13 cellular contexts compared by ENCODE assay signal in the genomic region with DNA sequence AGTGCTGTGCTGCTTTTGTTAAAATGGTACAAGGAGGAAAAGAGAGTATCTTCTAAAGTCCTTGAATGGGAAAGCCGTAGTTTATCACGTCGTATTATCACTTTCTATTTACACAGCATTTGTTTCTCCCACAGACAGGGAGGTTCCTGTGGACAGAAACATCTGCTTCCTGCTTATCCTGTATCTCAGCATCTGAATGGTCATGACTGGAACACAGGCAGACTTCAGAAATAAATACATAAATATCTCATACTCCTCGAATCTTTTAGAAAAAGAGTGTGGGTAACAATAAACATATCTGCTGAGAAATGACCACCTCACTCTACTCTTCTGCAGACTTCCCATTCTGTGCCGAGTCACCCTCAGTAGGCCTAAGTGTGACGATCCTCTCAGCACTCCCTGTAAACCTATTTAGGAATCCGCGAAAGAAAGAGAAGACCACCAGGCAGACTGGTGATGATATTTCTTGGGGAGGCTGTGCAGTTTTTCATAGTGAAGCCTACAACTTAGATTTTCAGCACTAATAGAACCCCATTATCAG.
DNase-seq lines count a peak whose midpoint lies in the region; ATAC-seq and TF ChIP-seq lines count a peak whose summit lies in the region.
"Had no signal": no experiment of that assay in that cellular context is flagged by ENCODE, and none has a peak within 500 bp of the region (broad histone marks: within the 10 kb centered on the region; RNA-seq: fewer than 3 reads in every experiment).

No MANE protein-coding gene starts in this region.

- H3K9me2 ChIP-seq in GM23338 (ENCODE audit: insufficient read depth), result no peaks in the 10 kb centered on the region

- H3K79me2 ChIP-seq in GM23338 (replicated peaks; ENCODE audit: insufficient read depth), result no peaks in the 10 kb centered on the region

- H3K4me2 ChIP-seq in BLaER1 treated with 17β-estradiol and CSF1 and Interleukin-3, amounts not matched to agents 10 nM and 100 nM, result peak overlapping the region; percentile 26 to 78 (median 60)
- H3K4me2 ChIP-seq in GM23338, result no peak overlapping the region

- no peak for TF ChIP-seq CTCF in GM23338 (conservative IDR thresholded peaks at IDR 0.05; ENCODE audit: low read depth in 2 of 2)

- no peaks in the 10 kb centered on the region for H3K36me3 Mint-ChIP-seq in GM23338 (ENCODE audit: low read depth)
- H3K36me3 Mint-ChIP-seq in activated naive CD8-positive, alpha-beta T cell treated with anti-CD3 and anti-CD28 coated beads, Interleukin-2, amount 50 U/mL, for 24 hours (ENCODE audit: low read depth), result peaks cover 2% of the 10 kb centered on the region

- H3K4me3 Mint-ChIP-seq in GM23338, result no peak overlapping the region
- no peak overlapping the region for H3K4me3 Mint-ChIP-seq in activated naive CD8-positive, alpha-beta T cell treated with anti-CD3 and anti-CD28 coated beads, Interleukin-2, amount 50 U/mL, for 24 hours

- no peaks in the 10 kb centered on the region for H4K20me1 ChIP-seq in BLaER1 treated with 17β-estradiol and CSF1 and Interleukin-3, amounts not matched to agents 10 nM and 100 nM
- no peaks in the 10 kb centered on the region for H4K20me1 ChIP-seq in GM23338 (replicated peaks; ENCODE audit: insufficient read depth)

- H3K4me3 ChIP-seq in BLaER1 treated with 17β-estradiol and CSF1 and Interleukin-3, amounts not matched to agents 10 nM and 100 nM, result peak overlapping the region in 1 of 10 experiments; percentile 14; a peak in 3 of 20 replicates
- no peak overlapping the region for H3K4me3 ChIP-seq in GM23338
- H3K4me3 ChIP-seq: cardiac muscle cell, right atrium auricular region had no signal

- no peak overlapping the region for H2AFZ ChIP-seq in GM23338

- H3K9me3 Mint-ChIP-seq in GM23338, result no peaks in the 10 kb centered on the region
- no peaks in the 10 kb centered on the region for H3K9me3 Mint-ChIP-seq in activated naive CD8-positive, alpha-beta T cell treated with anti-CD3 and anti-CD28 coated beads, Interleukin-2, amount 50 U/mL, for 24 hours

- peak overlapping the region in 9 of 11 experiments; percentile 28 to 73 (median 59); a peak in 17 of 22 replicates for H3K27ac ChIP-seq in BLaER1 treated with 17β-estradiol and CSF1 and Interleukin-3, amounts not matched to agents 10 nM and 100 nM
- no peak overlapping the region for H3K27ac ChIP-seq in GM23338 (ENCODE audit: low read depth)
- H3K27ac ChIP-seq: cardiac muscle cell, right atrium auricular region had no signal

- H3K36me3 ChIP-seq in BLaER1 treated with 17β-estradiol and CSF1 and Interleukin-3, amounts not matched to agents 10 nM and 100 nM, result no peaks in the 10 kb centered on the region
- no peaks in the 10 kb centered on the region for H3K36me3 ChIP-seq in GM23338 (ENCODE audit: insufficient read depth)
- H3K36me3 ChIP-seq: cardiac muscle cell, right atrium auricular region had no signal

- peak overlapping the region; percentile 60; the same call in 1 of the 2 replicates for H3K27ac Mint-ChIP-seq in GM23338
- H3K27ac Mint-ChIP-seq in activated naive CD8-positive, alpha-beta T cell treated with anti-CD3 and anti-CD28 coated beads, Interleukin-2, amount 50 U/mL, for 24 hours, result no peak overlapping the region

- no peaks in the 10 kb centered on the region for H3K27me3 ChIP-seq in BLaER1 treated with 17β-estradiol and CSF1 and Interleukin-3, amounts not matched to agents 10 nM and 100 nM
- H3K27me3 ChIP-seq in GM23338 (ENCODE audit: insufficient read depth), result no peaks in the 10 kb centered on the region
- H3K27me3 ChIP-seq: cardiac muscle cell, right atrium auricular region had no signal

- no peaks in the 10 kb centered on the region for H3F3A ChIP-seq in GM23338 (replicated peaks; ENCODE audit: low read depth)

- DNase-seq in GM23338 (ENCODE audit: low spot score) (no peak), erythroblast (lab: John Stamatoyannopoulos, UW) (peak; percentile 30 to 40), mesenteric fat pad (ENCODE audit: low spot score) (no peak), RPMI8226 (no peak)
- no peak for DNase-seq in activated naive CD8-positive, alpha-beta T cell treated with anti-CD3 and anti-CD28 coated beads, Interleukin-2, amount 50 U/mL, for 24 hours
- DNase-seq: activated CD4-positive, alpha-beta T cell treated with anti-CD3 and anti-CD28 coated beads, Interleukin-2, amount 50 U/mL, for 1 hour; naive B cell; SW 1271 had no signal

- no peaks in the 10 kb centered on the region for H3K9me3 ChIP-seq in BLaER1 treated with 17β-estradiol and CSF1 and Interleukin-3, amounts not matched to agents 10 nM and 100 nM (replicated peaks in 1 of 11)
- H3K9me3 ChIP-seq: right atrium auricular region had no signal

- no peaks in the 10 kb centered on the region for H3K27me3 Mint-ChIP-seq in GM23338 (ENCODE audit: insufficient read depth, low read depth, poor library complexity)
- no peaks in the 10 kb centered on the region for H3K27me3 Mint-ChIP-seq in activated naive CD8-positive, alpha-beta T cell treated with anti-CD3 and anti-CD28 coated beads, Interleukin-2, amount 50 U/mL, for 24 hours
- H3K27me3 Mint-ChIP-seq: naive B cell had no signal

- peak overlapping the region in 6 of 11 experiments; percentile 3 to 63 (median 24); a peak in 9 of 22 replicates for H3K9ac ChIP-seq in BLaER1 treated with 17β-estradiol and CSF1 and Interleukin-3, amounts not matched to agents 10 nM and 100 nM

- TF ChIP-seq POLR2A in erythroblast (IDR thresholded peaks at IDR 0.05; ENCODE audit: low read length), result no peak

- peaks cover 29% of the 10 kb centered on the region for H3K4me1 Mint-ChIP-seq in GM23338
- peaks cover 21% of the 10 kb centered on the region for H3K4me1 Mint-ChIP-seq in activated naive CD8-positive, alpha-beta T cell treated with anti-CD3 and anti-CD28 coated beads, Interleukin-2, amount 50 U/mL, for 24 hours

- H3K4me1 ChIP-seq in BLaER1 treated with 17β-estradiol and CSF1 and Interleukin-3, amounts not matched to agents 10 nM and 100 nM, result peaks cover 19 to 31% (median 24%) of the 10 kb centered on the region in 10 experiments
- no peaks in the 10 kb centered on the region; the same call in 1 of the 2 replicates for H3K4me1 ChIP-seq in GM23338 (ENCODE audit: insufficient read depth)
- H3K4me1 ChIP-seq: right atrium auricular region had no signal

- ATAC-seq in GM23338 (no peak), GM18498 (IDR thresholded peaks at IDR 0.05; ENCODE audit: unreplicated experiment) (no peak)
- ATAC-seq in activated naive CD8-positive, alpha-beta T cell treated with anti-CD3 and anti-CD28 coated beads, Interleukin-2, amount 50 U/mL, for 24 hours, result no peak

TF ChIP-seq in GM23338, 12 proteins besides CTCF, POLR2A, EP300 and RAD21:
- no peak for TF ChIP-seq ZNF331 (CRISPR knock-in tag; IDR thresholded peaks at IDR 0.05; ENCODE audit: low read depth)
- TF ChIP-seq NANOG (IDR thresholded peaks at IDR 0.05; ENCODE audit: borderline replicate concordance), result no peak
- no peak for TF ChIP-seq POLR2AphosphoS5 (IDR thresholded peaks at IDR 0.05; ENCODE audit: low read depth)
- no peak for TF ChIP-seq EZH2phosphoT487 (IDR thresholded peaks at IDR 0.05; ENCODE audit: unreplicated experiment)
- no peak for TF ChIP-seq ZNF114 (CRISPR knock-in tag; IDR thresholded peaks at IDR 0.05)
- no peak for TF ChIP-seq EZH2 (IDR thresholded peaks at IDR 0.05; ENCODE audit: low read depth, unreplicated experiment)

TF ChIP-seq in PFSK-1, 5 proteins besides CTCF, POLR2A, EP300 and RAD21:
- TF ChIP-seq FOXP2 (optimal IDR thresholded peaks at IDR 0.05; ENCODE audit: borderline replicate concordance, extremely low read depth, extremely low read length, insufficient read depth), result peak; percentile 39
- TF ChIP-seq, protein P1, sequence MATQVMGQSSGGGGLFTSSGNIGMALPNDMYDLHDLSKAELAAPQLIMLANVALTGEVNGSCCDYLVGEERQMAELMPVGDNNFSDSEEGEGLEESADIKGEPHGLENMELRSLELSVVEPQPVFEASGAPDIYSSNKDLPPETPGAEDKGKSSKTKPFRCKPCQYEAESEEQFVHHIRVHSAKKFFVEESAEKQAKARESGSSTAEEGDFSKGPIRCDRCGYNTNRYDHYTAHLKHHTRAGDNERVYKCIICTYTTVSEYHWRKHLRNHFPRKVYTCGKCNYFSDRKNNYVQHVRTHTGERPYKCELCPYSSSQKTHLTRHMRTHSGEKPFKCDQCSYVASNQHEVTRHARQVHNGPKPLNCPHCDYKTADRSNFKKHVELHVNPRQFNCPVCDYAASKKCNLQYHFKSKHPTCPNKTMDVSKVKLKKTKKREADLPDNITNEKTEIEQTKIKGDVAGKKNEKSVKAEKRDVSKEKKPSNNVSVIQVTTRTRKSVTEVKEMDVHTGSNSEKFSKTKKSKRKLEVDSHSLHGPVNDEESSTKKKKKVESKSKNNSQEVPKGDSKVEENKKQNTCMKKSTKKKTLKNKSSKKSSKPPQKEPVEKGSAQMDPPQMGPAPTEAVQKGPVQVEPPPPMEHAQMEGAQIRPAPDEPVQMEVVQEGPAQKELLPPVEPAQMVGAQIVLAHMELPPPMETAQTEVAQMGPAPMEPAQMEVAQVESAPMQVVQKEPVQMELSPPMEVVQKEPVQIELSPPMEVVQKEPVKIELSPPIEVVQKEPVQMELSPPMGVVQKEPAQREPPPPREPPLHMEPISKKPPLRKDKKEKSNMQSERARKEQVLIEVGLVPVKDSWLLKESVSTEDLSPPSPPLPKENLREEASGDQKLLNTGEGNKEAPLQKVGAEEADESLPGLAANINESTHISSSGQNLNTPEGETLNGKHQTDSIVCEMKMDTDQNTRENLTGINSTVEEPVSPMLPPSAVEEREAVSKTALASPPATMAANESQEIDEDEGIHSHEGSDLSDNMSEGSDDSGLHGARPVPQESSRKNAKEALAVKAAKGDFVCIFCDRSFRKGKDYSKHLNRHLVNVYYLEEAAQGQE (IDR thresholded peaks at IDR 0.05; ENCODE audit: insufficient read depth in 1 of 2, low read depth in 2 of 2, low read length in 2 of 2), result no peak
- no peak for TF ChIP-seq SIN3A (IDR thresholded peaks at IDR 0.05; ENCODE audit: borderline replicate concordance, insufficient read depth, low read length)

Comparison
In these comparisons a context has a peak if more than half of its experiments do, and no peak if none do; other contexts are left out.
1. DNase-seq: peak in erythroblast (2 of 2); none in GM23338 (single experiment), mesenteric fat pad (single experiment), RPMI8226 (single experiment) and activated naive CD8-positive, alpha-beta T cell treated with anti-CD3 and anti-CD28 coated beads, Interleukin-2, amount 50 U/mL, for 24 hours (single experiment).